In the genomic region with DNA sequence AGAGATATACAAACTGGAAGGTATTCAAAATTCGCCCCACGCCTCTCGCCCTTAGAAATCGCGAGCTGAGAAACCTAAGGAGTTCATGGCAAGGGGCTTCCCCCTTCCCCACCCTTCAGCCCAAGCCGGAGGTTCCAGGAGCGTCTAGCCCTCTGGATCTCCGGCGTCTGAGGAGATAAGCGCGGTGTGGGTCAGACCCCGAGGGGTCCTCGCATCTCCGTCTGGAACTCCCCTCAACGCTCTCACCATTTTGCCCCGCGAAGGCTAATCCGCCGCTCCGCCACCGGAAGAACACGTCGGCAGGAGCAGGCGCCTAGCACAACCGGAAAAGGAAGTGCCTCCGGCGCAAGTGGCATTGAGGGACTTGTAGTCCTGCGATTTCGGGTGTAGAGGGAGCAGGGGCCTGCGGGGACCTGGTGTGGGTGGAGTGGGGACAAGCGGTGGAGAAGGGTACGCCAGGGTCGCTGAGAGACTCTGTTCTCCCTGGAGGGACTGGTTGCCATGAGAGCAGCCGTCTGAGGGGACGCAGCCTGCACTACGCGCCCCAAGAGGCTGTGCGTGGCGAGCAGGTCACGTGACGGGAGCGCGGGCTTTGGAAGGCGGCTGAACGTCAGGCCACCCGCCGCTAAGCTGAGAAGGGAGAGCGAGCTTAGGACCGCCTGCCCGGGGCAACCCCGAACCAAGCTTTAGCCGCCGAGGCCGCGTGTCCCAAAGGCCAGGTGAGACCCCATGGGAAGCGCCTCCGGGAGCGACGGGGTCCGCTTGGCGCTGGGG, we compare ENCODE assay signal across 1 cellular context.
A peak's percentile ranks its signal among the peaks of the same experiment; 100 is the strongest.
TF ChIP-seq lines count a peak whose summit lies in the region.

A gene with protein sequence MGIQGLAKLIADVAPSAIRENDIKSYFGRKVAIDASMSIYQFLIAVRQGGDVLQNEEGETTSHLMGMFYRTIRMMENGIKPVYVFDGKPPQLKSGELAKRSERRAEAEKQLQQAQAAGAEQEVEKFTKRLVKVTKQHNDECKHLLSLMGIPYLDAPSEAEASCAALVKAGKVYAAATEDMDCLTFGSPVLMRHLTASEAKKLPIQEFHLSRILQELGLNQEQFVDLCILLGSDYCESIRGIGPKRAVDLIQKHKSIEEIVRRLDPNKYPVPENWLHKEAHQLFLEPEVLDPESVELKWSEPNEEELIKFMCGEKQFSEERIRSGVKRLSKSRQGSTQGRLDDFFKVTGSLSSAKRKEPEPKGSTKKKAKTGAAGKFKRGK (plus strand): TSS at position 602 of the 774 bp plus-strand sequence. CDS start 2,451 bp downstream, outside the sequence.
A gene (minus strand): TSS at position 290 of the 774 bp plus-strand sequence. CDS start 41 bp downstream, at position 249.

TF ChIP-seq in HepG2, 621 proteins besides CTCF, POLR2A, EP300 and RAD21 (continued from another document):
- TF ChIP-seq, protein P1, sequence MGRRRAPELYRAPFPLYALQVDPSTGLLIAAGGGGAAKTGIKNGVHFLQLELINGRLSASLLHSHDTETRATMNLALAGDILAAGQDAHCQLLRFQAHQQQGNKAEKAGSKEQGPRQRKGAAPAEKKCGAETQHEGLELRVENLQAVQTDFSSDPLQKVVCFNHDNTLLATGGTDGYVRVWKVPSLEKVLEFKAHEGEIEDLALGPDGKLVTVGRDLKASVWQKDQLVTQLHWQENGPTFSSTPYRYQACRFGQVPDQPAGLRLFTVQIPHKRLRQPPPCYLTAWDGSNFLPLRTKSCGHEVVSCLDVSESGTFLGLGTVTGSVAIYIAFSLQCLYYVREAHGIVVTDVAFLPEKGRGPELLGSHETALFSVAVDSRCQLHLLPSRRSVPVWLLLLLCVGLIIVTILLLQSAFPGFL (CRISPR knock-in tag; IDR thresholded peaks at IDR 0.05) = no peak
- TF ChIP-seq ZNF556 (CRISPR knock-in tag; IDR thresholded peaks at IDR 0.05; ENCODE audit: borderline replicate concordance) (0 out of 2 replicates have a peak, but pooled peaks have one; percentile 11), ZNF3 (CRISPR knock-in tag; IDR thresholded peaks at IDR 0.05) (no peak), SOX5 (CRISPR knock-in tag; IDR thresholded peaks at IDR 0.05; ENCODE audit: borderline replicate concordance) (peak; percentile 24; the same call in 1 of the 2 replicates), SIN3B (IDR thresholded peaks at IDR 0.05; ENCODE audit: low read length) (peak; percentile 77), SAFB2 (CRISPR knock-in tag; IDR thresholded peaks at IDR 0.05; ENCODE audit: borderline replicate concordance, low read depth) (peak; percentile 91; the same call in 1 of the 2 replicates), KLF16 (CRISPR knock-in tag; IDR thresholded peaks at IDR 0.05) (peak in 1 of 2 experiments; percentile 78; a peak in 1 of 4 replicates), ZNF256 (CRISPR knock-in tag; conservative IDR thresholded peaks at IDR 0.05) (0 out of 2 replicates have a peak, but pooled peaks have one; percentile 37), FOXA1 (IDR thresholded peaks at IDR 0.05) (no peak), FOXA1 (CRISPR knock-in tag; IDR thresholded peaks at IDR 0.05) (no peak), DNMT1 (CRISPR knock-in tag; IDR thresholded peaks at IDR 0.05) (0 out of 2 replicates have a peak, but pooled peaks have one; percentile 63), ZNF619 (CRISPR knock-in tag; IDR thresholded peaks at IDR 0.05) (peak; percentile 25; the same call in 1 of the 2 replicates), ZNF446 (CRISPR knock-in tag; IDR thresholded peaks at IDR 0.05) (no peak), HOXA3 (CRISPR knock-in tag; IDR thresholded peaks at IDR 0.05) (peak; percentile 62), ZNF552 (CRISPR knock-in tag; IDR thresholded peaks at IDR 0.05; ENCODE audit: borderline replicate concordance) (peak; percentile 68; the same call in 1 of the 2 replicates), MAZ (IDR thresholded peaks at IDR 0.05; ENCODE audit: borderline replicate concordance, low read depth, low read length) (0 out of 2 replicates have a peak, but pooled peaks have one; percentile 27), MAZ (CRISPR knock-in tag; IDR thresholded peaks at IDR 0.05; ENCODE audit: low read depth) (peak; percentile 69; the same call in 1 of the 2 replicates), ZNF230 (CRISPR knock-in tag; IDR thresholded peaks at IDR 0.05) (peak; percentile 67; the same call in 1 of the 2 replicates), RFX5 (IDR thresholded peaks at IDR 0.05; ENCODE audit: low read depth, low read length) (no peak), ARNT2 (CRISPR knock-in tag; IDR thresholded peaks at IDR 0.05; ENCODE audit: low read depth) (peak; percentile 69), TBX2 (CRISPR knock-in tag; IDR thresholded peaks at IDR 0.05; ENCODE audit: borderline replicate concordance) (0 out of 2 replicates have a peak, but pooled peaks have one; percentile 40), ZNF776 (CRISPR knock-in tag; IDR thresholded peaks at IDR 0.05) (peak; percentile 90; the same call in 1 of the 2 replicates), NFKBIZ (CRISPR knock-in tag; IDR thresholded peaks at IDR 0.05) (0 out of 2 replicates have a peak, but pooled peaks have one; percentile 54), THYN1 (CRISPR knock-in tag; IDR thresholded peaks at IDR 0.05; ENCODE audit: borderline replicate concordance, low read depth) (no peak), KMT2A (CRISPR knock-in tag; IDR thresholded peaks at IDR 0.05) (peak; percentile 87)
- TF ChIP-seq, protein P2, sequence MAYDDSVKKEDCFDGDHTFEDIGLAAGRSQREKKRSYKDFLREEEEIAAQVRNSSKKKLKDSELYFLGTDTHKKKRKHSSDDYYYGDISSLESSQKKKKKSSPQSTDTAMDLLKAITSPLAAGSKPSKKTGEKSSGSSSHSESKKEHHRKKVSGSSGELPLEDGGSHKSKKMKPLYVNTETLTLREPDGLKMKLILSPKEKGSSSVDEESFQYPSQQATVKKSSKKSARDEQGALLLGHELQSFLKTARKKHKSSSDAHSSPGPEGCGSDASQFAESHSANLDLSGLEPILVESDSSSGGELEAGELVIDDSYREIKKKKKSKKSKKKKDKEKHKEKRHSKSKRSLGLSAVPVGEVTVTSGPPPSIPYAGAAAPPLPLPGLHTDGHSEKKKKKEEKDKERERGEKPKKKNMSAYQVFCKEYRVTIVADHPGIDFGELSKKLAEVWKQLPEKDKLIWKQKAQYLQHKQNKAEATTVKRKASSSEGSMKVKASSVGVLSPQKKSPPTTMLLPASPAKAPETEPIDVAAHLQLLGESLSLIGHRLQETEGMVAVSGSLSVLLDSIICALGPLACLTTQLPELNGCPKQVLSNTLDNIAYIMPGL (CRISPR knock-in tag; IDR thresholded peaks at IDR 0.05; ENCODE audit: borderline replicate concordance in 1 of 2, low read depth in 1 of 2) = peak in 1 of 2 experiments; percentile 73; a peak in 3 of 4 replicates
- TF ChIP-seq, protein P3, sequence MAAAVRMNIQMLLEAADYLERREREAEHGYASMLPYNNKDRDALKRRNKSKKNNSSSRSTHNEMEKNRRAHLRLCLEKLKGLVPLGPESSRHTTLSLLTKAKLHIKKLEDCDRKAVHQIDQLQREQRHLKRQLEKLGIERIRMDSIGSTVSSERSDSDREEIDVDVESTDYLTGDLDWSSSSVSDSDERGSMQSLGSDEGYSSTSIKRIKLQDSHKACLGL (CRISPR knock-in tag; IDR thresholded peaks at IDR 0.05) = peak; percentile 91; the same call in 1 of the 2 replicates
- TF ChIP-seq, protein P4, sequence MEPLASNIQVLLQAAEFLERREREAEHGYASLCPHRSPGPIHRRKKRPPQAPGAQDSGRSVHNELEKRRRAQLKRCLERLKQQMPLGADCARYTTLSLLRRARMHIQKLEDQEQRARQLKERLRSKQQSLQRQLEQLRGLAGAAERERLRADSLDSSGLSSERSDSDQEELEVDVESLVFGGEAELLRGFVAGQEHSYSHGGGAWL (CRISPR knock-in tag; IDR thresholded peaks at IDR 0.05) = peak; percentile 61; the same call in 1 of the 2 replicates
- TF ChIP-seq, protein P5, sequence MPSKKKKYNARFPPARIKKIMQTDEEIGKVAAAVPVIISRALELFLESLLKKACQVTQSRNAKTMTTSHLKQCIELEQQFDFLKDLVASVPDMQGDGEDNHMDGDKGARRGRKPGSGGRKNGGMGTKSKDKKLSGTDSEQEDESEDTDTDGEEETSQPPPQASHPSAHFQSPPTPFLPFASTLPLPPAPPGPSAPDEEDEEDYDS (CRISPR knock-in tag; IDR thresholded peaks at IDR 0.05) = peak; percentile 68; the same call in 1 of the 2 replicates
- TF ChIP-seq, protein P6, sequence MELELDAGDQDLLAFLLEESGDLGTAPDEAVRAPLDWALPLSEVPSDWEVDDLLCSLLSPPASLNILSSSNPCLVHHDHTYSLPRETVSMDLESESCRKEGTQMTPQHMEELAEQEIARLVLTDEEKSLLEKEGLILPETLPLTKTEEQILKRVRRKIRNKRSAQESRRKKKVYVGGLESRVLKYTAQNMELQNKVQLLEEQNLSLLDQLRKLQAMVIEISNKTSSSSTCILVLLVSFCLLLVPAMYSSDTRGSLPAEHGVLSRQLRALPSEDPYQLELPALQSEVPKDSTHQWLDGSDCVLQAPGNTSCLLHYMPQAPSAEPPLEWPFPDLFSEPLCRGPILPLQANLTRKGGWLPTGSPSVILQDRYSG (CRISPR knock-in tag; IDR thresholded peaks at IDR 0.05) = peak; percentile 59
- TF ChIP-seq, protein P7, sequence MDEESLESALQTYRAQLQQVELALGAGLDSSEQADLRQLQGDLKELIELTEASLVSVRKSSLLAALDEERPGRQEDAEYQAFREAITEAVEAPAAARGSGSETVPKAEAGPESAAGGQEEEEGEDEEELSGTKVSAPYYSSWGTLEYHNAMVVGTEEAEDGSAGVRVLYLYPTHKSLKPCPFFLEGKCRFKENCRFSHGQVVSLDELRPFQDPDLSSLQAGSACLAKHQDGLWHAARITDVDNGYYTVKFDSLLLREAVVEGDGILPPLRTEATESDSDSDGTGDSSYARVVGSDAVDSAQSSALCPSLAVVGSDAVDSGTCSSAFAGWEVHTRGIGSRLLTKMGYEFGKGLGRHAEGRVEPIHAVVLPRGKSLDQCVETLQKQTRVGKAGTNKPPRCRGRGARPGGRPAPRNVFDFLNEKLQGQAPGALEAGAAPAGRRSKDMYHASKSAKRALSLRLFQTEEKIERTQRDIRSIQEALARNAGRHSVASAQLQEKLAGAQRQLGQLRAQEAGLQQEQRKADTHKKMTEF (CRISPR knock-in tag; IDR thresholded peaks at IDR 0.05) = peak; percentile 88; the same call in 1 of the 2 replicates
